Comparison of ENCODE assay signal across 8 cellular contexts in the genomic region with DNA sequence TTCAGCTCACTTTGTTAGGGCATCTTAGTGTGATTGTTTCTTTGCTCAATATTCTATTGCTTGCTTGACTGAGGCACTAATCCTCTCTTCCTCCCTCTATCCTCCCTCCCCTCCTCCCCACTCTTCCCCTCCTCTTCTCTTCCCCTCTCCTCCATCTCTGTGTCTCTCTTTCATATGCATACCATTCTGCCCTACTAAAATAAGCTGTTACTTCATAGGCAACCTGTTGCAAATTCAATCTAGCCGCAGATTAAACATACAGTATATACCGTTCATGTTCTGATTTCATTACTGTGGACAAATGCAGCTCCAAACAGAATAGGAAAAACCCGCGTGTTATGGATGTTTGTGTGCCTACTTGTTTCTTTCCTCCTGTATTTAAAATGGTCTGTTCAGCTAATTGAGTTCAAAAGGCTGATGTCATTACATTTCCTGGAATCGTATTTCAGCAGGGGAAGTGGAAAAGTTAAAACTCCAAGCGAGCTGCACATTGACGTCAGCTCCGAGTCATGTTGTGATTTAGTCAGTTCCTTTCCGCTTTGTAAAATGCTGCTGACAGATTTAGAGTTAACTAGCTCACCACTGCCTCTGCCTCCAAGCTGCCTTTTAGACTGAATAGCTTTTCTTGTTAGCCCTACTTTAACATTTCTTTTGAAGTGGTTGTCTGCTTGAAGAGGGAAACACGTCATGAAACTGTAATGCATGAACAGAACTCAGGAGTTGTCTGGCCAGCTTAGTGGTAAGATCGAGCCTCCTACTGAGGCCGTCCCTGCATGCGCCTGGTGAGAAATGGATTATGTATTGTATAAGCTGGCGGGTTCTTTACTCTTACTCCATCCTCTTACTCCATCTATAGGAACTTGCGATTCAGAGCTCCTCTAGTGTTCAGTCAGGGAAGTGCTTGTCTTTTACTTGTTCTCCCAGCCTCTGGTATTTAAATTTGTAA.
DNase-seq lines count a peak whose midpoint lies in the region; TF ChIP-seq lines count a peak whose summit lies in the region.

No MANE protein-coding gene starts in this region.

- no peaks in the 10 kb centered on the region for H3K9me3 Mint-ChIP-seq in activated naive CD4-positive, alpha-beta T cell treated with anti-CD3 and anti-CD28 coated beads, Interleukin-2, amount 10 ng/mL, durations not matched to agents 7 days and 5 days
- no peaks in the 10 kb centered on the region for H3K9me3 Mint-ChIP-seq in osteocyte (ENCODE audit: unreplicated experiment)

- H3K27ac ChIP-seq in SJCRH30 (peak overlapping the region; percentile 61), tibial artery (peak overlapping the region; percentile 90 to 91)

- peaks cover 4% of the 10 kb centered on the region; the same call in 1 of the 2 replicates for H3K4me1 ChIP-seq in SJCRH30
- H3K4me1 ChIP-seq in tibial artery, result peaks cover 0 to 15% (median 0%) of the 10 kb centered on the region in 4 donors

- H3K4me1 Mint-ChIP-seq in activated naive CD4-positive, alpha-beta T cell treated with anti-CD3 and anti-CD28 coated beads, Interleukin-2, amount 10 ng/mL, durations not matched to agents 7 days and 5 days, result peaks cover 62% of the 10 kb centered on the region
- H3K4me1 Mint-ChIP-seq in osteocyte (ENCODE audit: unreplicated experiment), result peaks cover 24% of the 10 kb centered on the region

- H3K36me3 Mint-ChIP-seq in activated naive CD4-positive, alpha-beta T cell treated with anti-CD3 and anti-CD28 coated beads, Interleukin-2, amount 10 ng/mL, durations not matched to agents 7 days and 5 days, result peaks cover 16% of the 10 kb centered on the region
- H3K36me3 Mint-ChIP-seq in osteocyte (ENCODE audit: unreplicated experiment), result no peaks in the 10 kb centered on the region

- DNase-seq in G401 (ENCODE audit: low spot score) (peak; percentile 80), H4 (ENCODE audit: low spot score) (peak; percentile 88), SJCRH30 (peak; percentile 74 to 90), glomerular visceral epithelial cell (ENCODE audit: extremely low spot score) (peak; percentile 93), osteocyte (ENCODE audit: extremely low spot score, unreplicated experiment) (no peak), tibial artery (peak; percentile 61 to 88)
- peak; percentile 89 for DNase-seq in activated naive CD4-positive, alpha-beta T cell treated with anti-CD3 and anti-CD28 coated beads, Interleukin-2, amount 10 ng/mL, durations not matched to agents 7 days and 5 days

- in situ Hi-C loops in G401 (cut with HindIII; ENCODE audit: low sequenced_read_pairs), result no loop called here

- no peaks in the 10 kb centered on the region for H3K27me3 ChIP-seq in SJCRH30
- no peaks in the 10 kb centered on the region for H3K27me3 ChIP-seq in tibial artery

- peak overlapping the region; percentile 54 for H3K4me3 ChIP-seq in SJCRH30
- H3K4me3 ChIP-seq in tibial artery, result peak overlapping the region; percentile 48 to 57

- H3K36me3 ChIP-seq in SJCRH30 (no peaks in the 10 kb centered on the region), tibial artery (no peaks in the 10 kb centered on the region)

- H3K9me3 ChIP-seq in SJCRH30 (replicated peaks) (no peaks in the 10 kb centered on the region), tibial artery (no peaks in the 10 kb centered on the region)

- peak overlapping the region; percentile 100 for H3K27ac Mint-ChIP-seq in activated naive CD4-positive, alpha-beta T cell treated with anti-CD3 and anti-CD28 coated beads, Interleukin-2, amount 10 ng/mL, durations not matched to agents 7 days and 5 days
- H3K27ac Mint-ChIP-seq in osteocyte (ENCODE audit: unreplicated experiment), result peak overlapping the region; percentile 99

- H3K27me3 Mint-ChIP-seq in activated naive CD4-positive, alpha-beta T cell treated with anti-CD3 and anti-CD28 coated beads, Interleukin-2, amount 10 ng/mL, durations not matched to agents 7 days and 5 days, result no peaks in the 10 kb centered on the region
- H3K27me3 Mint-ChIP-seq in osteocyte (ENCODE audit: unreplicated experiment), result no peaks in the 10 kb centered on the region

- CTCF ChIA-PET in activated naive CD4-positive, alpha-beta T cell treated with anti-CD3 and anti-CD28 coated beads, Interleukin-2, amount 10 ng/mL, durations not matched to agents 7 days and 5 days (lab: Charles Lee), result interaction anchor here (0.8 to 4.4 kb wide), 20 partner anchors 10 to 201 kb away, joined by 3 to 99 read pairs (median 4); a partner anchor contains a TSS

- intact Hi-C loops in tibial artery (cut with DNase I; ENCODE audit: low total_unique reads), result loop anchor here (5.0 kb wide), 2 partner anchors 68 to 1733 kb away; a partner anchor contains a TSS

- H3K4me3 Mint-ChIP-seq in activated naive CD4-positive, alpha-beta T cell treated with anti-CD3 and anti-CD28 coated beads, Interleukin-2, amount 10 ng/mL, durations not matched to agents 7 days and 5 days, result peak overlapping the region; percentile 79
- H3K4me3 Mint-ChIP-seq in osteocyte (ENCODE audit: unreplicated experiment), result peak overlapping the region; percentile 80

- TF ChIP-seq CTCF in LNCAP (IDR thresholded peaks at IDR 0.05), result peak; percentile 83
- TF ChIP-seq CTCF in osteocyte (IDR thresholded peaks at IDR 0.05), result peak; percentile 81
- peak; percentile 85 to 87 for TF ChIP-seq CTCF in tibial artery (IDR thresholded peaks at IDR 0.05)
